In the genomic region with DNA sequence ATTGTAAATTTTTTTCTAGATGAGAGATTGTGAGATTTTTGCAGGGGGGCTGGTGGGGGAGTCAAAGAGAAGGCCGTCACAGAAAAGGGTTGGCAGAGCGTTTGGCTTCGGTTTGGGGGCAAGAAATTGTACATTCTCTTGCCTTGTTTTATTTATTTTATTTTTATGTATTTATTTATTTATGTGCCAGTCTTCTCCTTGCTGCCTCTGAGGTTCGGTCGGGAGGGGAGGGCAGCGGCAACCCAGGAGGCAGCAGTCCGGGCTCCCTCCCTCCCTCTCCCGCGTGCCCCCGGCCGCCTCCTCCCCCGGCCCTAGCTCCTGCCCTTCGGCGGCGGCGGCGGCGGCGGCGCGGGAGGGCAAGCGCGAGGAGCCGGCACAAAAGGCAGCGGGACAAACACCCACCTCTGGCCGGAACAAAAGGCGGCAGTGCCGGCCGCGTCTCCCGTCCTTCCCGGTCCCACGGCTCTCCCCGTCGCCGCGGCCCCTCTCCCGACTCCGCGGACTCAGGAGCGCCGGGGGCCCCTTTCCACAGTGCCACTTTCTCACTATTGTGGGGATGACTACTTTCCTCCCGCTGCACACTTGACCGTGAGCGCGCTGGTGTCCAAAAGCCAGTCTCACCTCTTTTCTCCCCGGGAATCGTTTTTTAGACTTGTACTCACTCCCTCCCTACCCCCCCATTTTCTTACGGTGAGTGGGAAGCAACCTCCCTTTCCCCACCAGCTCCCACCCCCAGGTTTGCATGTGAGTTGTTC, we compare ENCODE assay signal across 8 cellular contexts. TPM values are rescaled to one million over a fixed set of nuclear protein-coding genes. Genes with fewer than 3 reads are reported as not detected.
DNase-seq lines count a peak whose midpoint lies in the region; ATAC-seq, FAIRE-seq and TF ChIP-seq lines count a peak whose summit lies in the region.

No MANE protein-coding gene starts in this region.

- H3K27me3 ChIP-seq in Panc1 (ENCODE audit: control insufficient read depth, insufficient read depth, low read length) (peaks cover 41% of the 10 kb centered on the region), endothelial cell of umbilical vein (ENCODE audit: control insufficient read depth in 2 of 2, insufficient read depth in 2 of 2, low read length in 2 of 2) (peaks cover 52 to 80% of the 10 kb centered on the region in 2 experiments), osteoblast (ENCODE audit: insufficient read depth, low read length) (peaks cover 70% of the 10 kb centered on the region)

- H3K79me2 ChIP-seq in endothelial cell of umbilical vein (ENCODE audit: control insufficient read depth, insufficient read depth, low read length) (no peaks in the 10 kb centered on the region), osteoblast (ENCODE audit: insufficient read depth, low read length) (no peaks in the 10 kb centered on the region)

- no peak overlapping the region for H3K9ac ChIP-seq in endothelial cell of umbilical vein (replicated peaks; ENCODE audit: extremely low read depth, insufficient read depth, low read length)

- TF ChIP-seq CTCF in Panc1 (IDR thresholded peaks at IDR 0.05) (no peak), endothelial cell of umbilical vein (IDR thresholded peaks at IDR 0.05; ENCODE audit: extremely low read depth in 1 of 2, insufficient read depth in 1 of 2, low read depth in 1 of 2, low read length in 2 of 2) (no peak), osteoblast (IDR thresholded peaks at IDR 0.05; ENCODE audit: extremely low read depth, low read depth, low read length) (no peak)

- POLR2A ChIA-PET in Panc1 (lab: Charles Lee), result no interaction called here
- POLR2A ChIA-PET in endothelial cell of umbilical vein (lab: Charles Lee), result no interaction called here

- H3K4me2 ChIP-seq in endothelial cell of umbilical vein (ENCODE audit: insufficient read depth, low read length) (peak overlapping the region; percentile 42), osteoblast (ENCODE audit: insufficient read depth, low read length) (peak overlapping the region; percentile 77)

- H3K36me3 ChIP-seq in Panc1 (ENCODE audit: control insufficient read depth, insufficient read depth, low read length) (no peaks in the 10 kb centered on the region; the same call in 1 of the 2 replicates), endothelial cell of umbilical vein (ENCODE audit: control insufficient read depth in 2 of 2, extremely low read depth in 1 of 2, insufficient read depth in 2 of 2, low read length in 2 of 2) (no peaks in the 10 kb centered on the region), osteoblast (ENCODE audit: insufficient read depth, low read length) (no peaks in the 10 kb centered on the region)

- DNase-seq in NCI-H82 (lab: John Stamatoyannopoulos, UW) (peak; percentile 80), NCI-H82 treated with DMSO at 0.1 percent for 48 hours (lab: John Stamatoyannopoulos, UW; ENCODE audit: unreplicated experiment) (no peak), Panc1 (ENCODE audit: low read depth, low spot score) (no peak), endothelial cell of umbilical vein (ENCODE audit: low read depth, low spot score) (peak; percentile 8), osteoblast (ENCODE audit: insufficient read length, low spot score, missing footprints) (no peak), GM12891 (ENCODE audit: insufficient read length, low spot score) (no peak)
- no peak for DNase-seq in stimulated activated CD4-positive, alpha-beta T cell treated with anti-CD3 and anti-CD28 coated beads, Interleukin-4, amount 100 ng/mL, for 4 hours

- dilution Hi-C loops in endothelial cell of umbilical vein (cut with MboI; ENCODE audit: extremely low pct_ligation_motif_present, low sequenced_read_pairs), result no loop called here

- H3K4me1 ChIP-seq in Panc1 (ENCODE audit: control insufficient read depth, insufficient read depth, low read length) (peaks cover 21% of the 10 kb centered on the region), endothelial cell of umbilical vein (ENCODE audit: control insufficient read depth, extremely low read depth, insufficient read depth, low read length) (peaks cover 25% of the 10 kb centered on the region), osteoblast (ENCODE audit: insufficient read depth, low read length) (peaks cover 5% of the 10 kb centered on the region)

- H2AFZ ChIP-seq in endothelial cell of umbilical vein (ENCODE audit: low read depth, low read length) (peak overlapping the region; percentile 3), osteoblast (ENCODE audit: low read length) (no peak overlapping the region)

- BruUV-seq in Panc1 (replicated peaks; lab: Mats Ljungman, UMichigan) (no TSS peak), endothelial cell of umbilical vein (replicated peaks; lab: Mats Ljungman, UMichigan) (no TSS peak)

- ATAC-seq in Panc1, result no peak
- ATAC-seq in HG03039 (IDR thresholded peaks at IDR 0.05; ENCODE audit: unreplicated experiment), result no peak

- no peak overlapping the region for H3K27ac ChIP-seq in Panc1 (ENCODE audit: low read length)
- H3K27ac ChIP-seq in endothelial cell of umbilical vein (ENCODE audit: insufficient read depth, low read depth, low read length), result no peak overlapping the region
- H3K27ac ChIP-seq in osteoblast (ENCODE audit: low read depth, low read length), result no peak overlapping the region

- CTCF ChIA-PET in Panc1 (lab: Charles Lee), result no interaction called here
- CTCF ChIA-PET in endothelial cell of umbilical vein (lab: Charles Lee), result no interaction called here

- no peaks in the 10 kb centered on the region for H3K9me1 ChIP-seq in endothelial cell of umbilical vein (replicated peaks; ENCODE audit: control insufficient read depth, extremely low read depth, insufficient read depth, low read length)

- H3K9me3 ChIP-seq in Panc1 (ENCODE audit: control insufficient read depth, insufficient read depth, low read depth, low read length) (no peaks in the 10 kb centered on the region), endothelial cell of umbilical vein (replicated peaks; ENCODE audit: control insufficient read depth, insufficient read depth, low read length) (no peaks in the 10 kb centered on the region), osteoblast (ENCODE audit: low read depth, low read length) (no peaks in the 10 kb centered on the region)

- intact Hi-C loops in Panc1 (cut with micrococcal nuclease; ENCODE audit: unreplicated experiment) (loop anchor here (10.0 kb wide), 1 partner anchor 1257 kb away; no protein-coding TSS in a partner anchor), endothelial cell of umbilical vein (cut with micrococcal nuclease) (loop anchor here (5.0 kb wide), 1 partner anchor 1920 kb away; no protein-coding TSS in a partner anchor)

- H4K20me1 ChIP-seq in endothelial cell of umbilical vein (replicated peaks; ENCODE audit: control insufficient read depth, extremely low read depth, insufficient read depth, low read length) (no peaks in the 10 kb centered on the region), osteoblast (ENCODE audit: insufficient read depth, low read length) (no peaks in the 10 kb centered on the region)

- FAIRE-seq in endothelial cell of umbilical vein (lab: Jason Lieb, UNC) (no peak), GM12891 (lab: Jason Lieb, UNC) (no peak)

- H3K4me3 ChIP-seq in Panc1 (ENCODE audit: low read depth in 2 of 2, low read length in 2 of 2) (peak overlapping the region; percentile 52 to 67), endothelial cell of umbilical vein (replicated peaks in 1 of 3; ENCODE audit: insufficient read depth in 1 of 3, low read depth in 1 of 3, low read length in 3 of 3) (peak overlapping the region in 2 of 3 experiments; percentile 52 to 58), osteoblast (ENCODE audit: insufficient read depth, low read length) (peak overlapping the region; percentile 73)

- in situ Hi-C loops in Panc1 (cut with HindIII; ENCODE audit: low pct_unique_long_range_greater_than_20kb, low sequenced_read_pairs), result no loop called here

- no peak for TF ChIP-seq POLR2A in endothelial cell of umbilical vein (IDR thresholded peaks at IDR 0.05; ENCODE audit: low read depth, low read length)
- no peak for TF ChIP-seq POLR2A in GM12891 (IDR thresholded peaks at IDR 0.05; ENCODE audit: low read depth, low read length)

TF ChIP-seq in endothelial cell of umbilical vein, 7 proteins besides CTCF, POLR2A, EP300 and RAD21:
- no peak for TF ChIP-seq POLR2AphosphoS5 (IDR thresholded peaks at IDR 0.05; ENCODE audit: insufficient read depth, low read depth, low read length)
- no peak for TF ChIP-seq GATA2 (IDR thresholded peaks at IDR 0.05; ENCODE audit: insufficient read depth, insufficient read length, low read depth, low read length)
- peak; percentile 86 for TF ChIP-seq EZH2 (IDR thresholded peaks at IDR 0.05; ENCODE audit: borderline replicate concordance, low read depth, low read length, severe bottlenecking)
- TF ChIP-seq, protein P1, sequence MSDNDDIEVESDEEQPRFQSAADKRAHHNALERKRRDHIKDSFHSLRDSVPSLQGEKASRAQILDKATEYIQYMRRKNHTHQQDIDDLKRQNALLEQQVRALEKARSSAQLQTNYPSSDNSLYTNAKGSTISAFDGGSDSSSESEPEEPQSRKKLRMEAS (IDR thresholded peaks at IDR 0.05; ENCODE audit: insufficient read depth, insufficient read length), result no peak

TF ChIP-seq in GM12891, 5 proteins besides CTCF, POLR2A, EP300 and RAD21:
- no peak for TF ChIP-seq POU2F2 (IDR thresholded peaks at IDR 0.05; ENCODE audit: low read depth, low read length)
- no peak for TF ChIP-seq TAF1 (IDR thresholded peaks at IDR 0.05; ENCODE audit: low read depth, low read length)
- TF ChIP-seq SPI1 (IDR thresholded peaks at IDR 0.05; ENCODE audit: low read depth, low read length), result no peak
- TF ChIP-seq PAX5 (IDR thresholded peaks at IDR 0.05; ENCODE audit: insufficient read depth, low read length, severe bottlenecking), result no peak
- no peak for TF ChIP-seq POLR2AphosphoS5 (IDR thresholded peaks at IDR 0.05; ENCODE audit: low read depth, low read length)

RNA-seq across cellular contexts. Expression of gene BCL11A, which starts 1.2 kb away (rescaled TPM):
- 0.33 TPM for total RNA-seq in Panc1 (2021; ENCODE audit: unreplicated experiment)
- not detected for polyA plus RNA-seq in Panc1 (2012; ENCODE audit: insufficient read length)
- total RNA-seq in endothelial cell of umbilical vein, result 0.88 and 0.92 TPM in 2 replicates
- polyA plus RNA-seq in endothelial cell of umbilical vein, result 0.12 and 0.16 TPM in 2 replicates
- 0.11 and 0.26 TPM in 2 replicates for polyA plus RNA-seq in endothelial cell of umbilical vein (2011; cell fraction: cytosol; rRNA removed)
- polyA plus RNA-seq in endothelial cell of umbilical vein (2011; cell fraction: nucleus; rRNA removed), result 0.99 and 1.2 TPM in 2 replicates
- 1.0 and 1.4 TPM in 2 replicates for polyA plus RNA-seq in endothelial cell of umbilical vein (2012)
- polyA minus RNA-seq in endothelial cell of umbilical vein, result 0.29 and 0.66 TPM in 2 replicates
- not detected for polyA minus RNA-seq in endothelial cell of umbilical vein (2011; cell fraction: cytosol; rRNA and poly(A)+ RNA removed)
- 1.4 and 1.5 TPM in 2 replicates for polyA minus RNA-seq in endothelial cell of umbilical vein (2011; cell fraction: nucleus; rRNA and poly(A)+ RNA removed)
- 0.29 and 1.4 TPM in 2 replicates for total RNA-seq in osteoblast
- 10.6 TPM for polyA plus RNA-seq in GM12891 (2012; ENCODE audit: low read depth, missing spikeins)

Comparison
In these comparisons a context has a peak if more than half of its experiments do, and no peak if none do; other contexts are left out.
1. DNase-seq: peak in NCI-H82 (single experiment) and endothelial cell of umbilical vein (single experiment); none in NCI-H82 treated with DMSO at 0.1 percent for 48 hours (single experiment), Panc1 (single experiment), osteoblast (single experiment), GM12891 (single experiment) and stimulated activated CD4-positive, alpha-beta T cell treated with anti-CD3 and anti-CD28 coated beads, Interleukin-4, amount 100 ng/mL, for 4 hours (0 of 2).
2. Peak in every context shown above with its lines, with median percentiles within 50 percentile points of each other: H3K4me3 ChIP-seq.